21 cellular contexts compared by ENCODE assay signal in genomic region chr17:22704674-22705073, GRCh38.
A peak's percentile ranks its signal among the peaks of the same experiment; 100 is the strongest.
DNase-seq lines count a peak whose midpoint lies in the region; ATAC-seq, FAIRE-seq and TF ChIP-seq lines count a peak whose summit lies in the region.
"Had no signal": no experiment of that assay in that cellular context is flagged by ENCODE, and none has a peak within 500 bp of the region (broad histone marks: within the 10 kb centered on the region; RNA-seq: fewer than 3 reads in every experiment).

No MANE protein-coding gene starts in this region.

- H2AFZ ChIP-seq in HepG2 (ENCODE audit: low read length) (no peak overlapping the region), Karpas-422 (ENCODE audit: low read length) (no peak overlapping the region)
- H2AFZ ChIP-seq: GM23338 had no signal

- H3K4me3 ChIP-seq in HepG2 (replicated peaks in 1 of 3; ENCODE audit: insufficient read depth in 1 of 3, low read depth in 2 of 3, low read length in 3 of 3) (no peak overlapping the region), right lobe of liver (no peak overlapping the region), Karpas-422 (ENCODE audit: low read length) (no peak overlapping the region)
- H3K4me3 ChIP-seq: GM23338, SJSA1 had no signal

- POLR2A ChIA-PET in HepG2 (lab: Yijun Ruan, JAX) = no interaction called here

- no peak for TF ChIP-seq EP300 in HepG2 (IDR thresholded peaks at IDR 0.05; ENCODE audit: low read depth in 2 of 2, low read length in 2 of 2)
- no peak for TF ChIP-seq EP300 in HepG2 (CRISPR knock-in tag; IDR thresholded peaks at IDR 0.05; ENCODE audit: borderline replicate concordance)

- no TSS peak for BruUV-seq in HepG2 (replicated peaks; lab: Mats Ljungman, UMichigan)

- no peak overlapping the region for H3K27ac ChIP-seq in HepG2 (ENCODE audit: extremely low read length, insufficient read depth, low read length)
- H3K27ac ChIP-seq in right lobe of liver = no peak overlapping the region
- no peak overlapping the region for H3K27ac ChIP-seq in Karpas-422 (ENCODE audit: low read length)
- H3K27ac ChIP-seq: C4-2B, SJSA1 had no signal

- TF ChIP-seq POLR2A in HepG2 (IDR thresholded peaks at IDR 0.05; ENCODE audit: insufficient read depth in 1 of 2, low read depth in 2 of 2, low read length in 2 of 2) (no peak), right lobe of liver (IDR thresholded peaks at IDR 0.05) (no peak)

- H3K9me3 ChIP-seq in HepG2 (ENCODE audit: low read length) (peaks cover 22% of the 10 kb centered on the region), right lobe of liver (no peaks in the 10 kb centered on the region), Karpas-422 (ENCODE audit: low read length) (no peaks in the 10 kb centered on the region)
- H3K9me3 ChIP-seq: SJSA1 had no signal

- 14% methylated on average over 3 of the region's 4 CpGs for WGBS in HepG2 (ENCODE audit: low lambda C conversion rate)
- WGBS in right lobe of liver (ENCODE audit: insufficient coverage, low coverage, low lambda C conversion rate, missing lambda C conversion rate) = 28% methylated on average over 4 of the region's 4 CpGs

- peak; percentile 48; the same call in 2 of the 3 replicates for ATAC-seq in HepG2
- ATAC-seq in right lobe of liver = no peak
- ATAC-seq in stimulated activated naive CD8-positive, alpha-beta T cell treated with anti-CD3 and anti-CD28 coated beads, Interleukin-15, amount 100 ng/mL, for 72 hours = no peak
- no peak for ATAC-seq in HG03469 (IDR thresholded peaks at IDR 0.05; ENCODE audit: unreplicated experiment)
- ATAC-seq: GM23338, HCT116 had no signal

- H3K4me1 Mint-ChIP-seq in stimulated activated naive CD8-positive, alpha-beta T cell treated with anti-CD3 and anti-CD28 coated beads, Interleukin-15, amount 100 ng/mL, for 72 hours = no peaks in the 10 kb centered on the region
- H3K4me1 Mint-ChIP-seq: GM23338 had no signal

- no peak for TF ChIP-seq RAD21 in HepG2 (CRISPR knock-in tag; IDR thresholded peaks at IDR 0.05)

- H3K9me2 ChIP-seq in Karpas-422 (replicated peaks; ENCODE audit: insufficient read depth, low read length) = no peaks in the 10 kb centered on the region

- H3K9ac ChIP-seq in HepG2 (ENCODE audit: insufficient read depth, low read depth, low read length) = no peak overlapping the region
- H3K9ac ChIP-seq in Karpas-422 (ENCODE audit: low read length) = no peak overlapping the region

- no peaks in the 10 kb centered on the region for H3K79me2 ChIP-seq in HepG2 (ENCODE audit: insufficient read depth, low read length)
- no peaks in the 10 kb centered on the region for H3K79me2 ChIP-seq in Karpas-422 (ENCODE audit: low read length)

- H4K20me1 ChIP-seq in HepG2 (ENCODE audit: insufficient read depth, low read length) = no peaks in the 10 kb centered on the region
- no peaks in the 10 kb centered on the region for H4K20me1 ChIP-seq in Karpas-422 (ENCODE audit: insufficient read depth, low read depth, low read length)

- no peaks in the 10 kb centered on the region for H3K4me1 ChIP-seq in HepG2 (ENCODE audit: insufficient read depth, low read length)
- no peaks in the 10 kb centered on the region for H3K4me1 ChIP-seq in right lobe of liver
- H3K4me1 ChIP-seq in Karpas-422 (ENCODE audit: low read length) = no peaks in the 10 kb centered on the region
- H3K4me1 ChIP-seq: SJSA1 had no signal

- no peak overlapping the region for H3K4me3 Mint-ChIP-seq in stimulated activated naive CD8-positive, alpha-beta T cell treated with anti-CD3 and anti-CD28 coated beads, Interleukin-15, amount 100 ng/mL, for 72 hours
- H3K4me3 Mint-ChIP-seq: GM23338 had no signal

- intact Hi-C loops in HepG2 (cut with micrococcal nuclease; ENCODE audit: unreplicated experiment) = loop anchor here (10.0 kb wide), 1 partner anchor 60 kb away; no protein-coding TSS in a partner anchor
- intact Hi-C loops in right lobe of liver (cut with DNase I) = no loop called here

- H3K9me3 Mint-ChIP-seq in stimulated activated naive CD8-positive, alpha-beta T cell treated with anti-CD3 and anti-CD28 coated beads, Interleukin-15, amount 100 ng/mL, for 72 hours = peaks cover 12 to 28% of the 10 kb centered on the region in 2 donors

- TF ChIP-seq CTCF in HepG2 (CRISPR knock-in tag; IDR thresholded peaks at IDR 0.05) (no peak), right lobe of liver (IDR thresholded peaks at IDR 0.05) (no peak)

- CTCF ChIA-PET in HepG2 (lab: Yijun Ruan, JAX; ENCODE audit: low intra/inter-chr PET ratio, low total read pairs) = no interaction called here

- FAIRE-seq in HepG2 (lab: Jason Lieb, UNC) = no peak
- FAIRE-seq in frontal cortex (lab: Jason Lieb, UNC) = no peak

- no peaks in the 10 kb centered on the region for H3K27me3 Mint-ChIP-seq in stimulated activated naive CD8-positive, alpha-beta T cell treated with anti-CD3 and anti-CD28 coated beads, Interleukin-15, amount 100 ng/mL, for 72 hours

- no peaks in the 10 kb centered on the region for H3K27me3 ChIP-seq in HepG2 (ENCODE audit: control insufficient read depth in 1 of 2, insufficient read depth in 2 of 2, low read length in 2 of 2)
- no peaks in the 10 kb centered on the region for H3K27me3 ChIP-seq in right lobe of liver
- no peaks in the 10 kb centered on the region for H3K27me3 ChIP-seq in Karpas-422 (ENCODE audit: low read length)
- H3K27me3 ChIP-seq: SJSA1 had no signal

- H3K36me3 ChIP-seq in HepG2 (replicated peaks in 1 of 2; ENCODE audit: control insufficient read depth in 1 of 2, insufficient read depth in 2 of 2, low read length in 2 of 2) (no peaks in the 10 kb centered on the region), right lobe of liver (no peaks in the 10 kb centered on the region), Karpas-422 (ENCODE audit: insufficient read depth, low read length) (no peaks in the 10 kb centered on the region)
- H3K36me3 ChIP-seq: SJSA1 had no signal

- no peak overlapping the region for H3K4me2 ChIP-seq in HepG2 (ENCODE audit: low read depth, low read length)
- H3K4me2 ChIP-seq in Karpas-422 (ENCODE audit: low read depth, low read length, poor library complexity, severe bottlenecking) = no peak overlapping the region
- H3K4me2 ChIP-seq: GM23338 had no signal

- no peak overlapping the region for H3K27ac Mint-ChIP-seq in stimulated activated naive CD8-positive, alpha-beta T cell treated with anti-CD3 and anti-CD28 coated beads, Interleukin-15, amount 100 ng/mL, for 72 hours
- H3K27ac Mint-ChIP-seq: GM23338 had no signal

- in situ Hi-C loops in HepG2 (cut with HindIII; ENCODE audit: extremely low pct_ligation_motif_present, low pct_unique_long_range_greater_than_20kb) = no loop called here

- DNase-seq in HepG2 (ENCODE audit: low spot score) (no peak), right lobe of liver (no peak), Karpas-422 (peak; percentile 47), RKO (ENCODE audit: low spot score) (peak; percentile 0), frontal cortex (ENCODE audit: low spot score in 2 of 2) (no peak), NK-92 (lab: John Stamatoyannopoulos, UW; ENCODE audit: unreplicated experiment) (no peak)
- no peak for DNase-seq in stimulated activated naive CD8-positive, alpha-beta T cell treated with anti-CD3 and anti-CD28 coated beads, Interleukin-15, amount 100 ng/mL, for 72 hours
- DNase-seq: AML-193; GDM1; KG1; NCI-H1048; NCI-H1436; NCI-H2171 treated with DMSO at 0.1 percent for 48 hours; NCI-H446; NCI-H526 treated with DMSO at 0.1 percent for 48 hours; NK-92 treated with Interleukin-12 subunit alpha and Interleukin-12 subunit beta, amount 100 ng/mL, for 24 hours had no signal

TF ChIP-seq in HepG2, 621 proteins besides CTCF, POLR2A, EP300 and RAD21 (continues in another document):
- no peak for TF ChIP-seq SIX1 (CRISPR knock-in tag; IDR thresholded peaks at IDR 0.05; ENCODE audit: borderline replicate concordance)
- TF ChIP-seq RBM22 (optimal IDR thresholded peaks at IDR 0.05; ENCODE audit: low read length) = no peak
- no peak for TF ChIP-seq EEA1 (CRISPR knock-in tag; IDR thresholded peaks at IDR 0.05; ENCODE audit: borderline replicate concordance)
- TF ChIP-seq ARID4A (CRISPR knock-in tag; IDR thresholded peaks at IDR 0.05; ENCODE audit: borderline replicate concordance) = no peak
- no peak for TF ChIP-seq YY1 (IDR thresholded peaks at IDR 0.05; ENCODE audit: insufficient read depth, insufficient replicate concordance, low read depth, low read length)
- TF ChIP-seq LBX2 (CRISPR knock-in tag; IDR thresholded peaks at IDR 0.05; ENCODE audit: borderline replicate concordance) = no peak
- no peak for TF ChIP-seq ZNF776 (CRISPR knock-in tag; IDR thresholded peaks at IDR 0.05)
- TF ChIP-seq ZNF12 (CRISPR knock-in tag; IDR thresholded peaks at IDR 0.05) = no peak

Comparison
In these comparisons a context has a peak if more than half of its experiments do, and no peak if none do; other contexts are left out.
1. DNase-seq: peak in Karpas-422 (single experiment) and RKO (single experiment); none in HepG2 (single experiment), right lobe of liver (0 of 3), frontal cortex (0 of 2), stimulated activated naive CD8-positive, alpha-beta T cell treated with anti-CD3 and anti-CD28 coated beads, Interleukin-15, amount 100 ng/mL, for 72 hours (0 of 2) and NK-92 (single experiment).